In the genomic region with DNA sequence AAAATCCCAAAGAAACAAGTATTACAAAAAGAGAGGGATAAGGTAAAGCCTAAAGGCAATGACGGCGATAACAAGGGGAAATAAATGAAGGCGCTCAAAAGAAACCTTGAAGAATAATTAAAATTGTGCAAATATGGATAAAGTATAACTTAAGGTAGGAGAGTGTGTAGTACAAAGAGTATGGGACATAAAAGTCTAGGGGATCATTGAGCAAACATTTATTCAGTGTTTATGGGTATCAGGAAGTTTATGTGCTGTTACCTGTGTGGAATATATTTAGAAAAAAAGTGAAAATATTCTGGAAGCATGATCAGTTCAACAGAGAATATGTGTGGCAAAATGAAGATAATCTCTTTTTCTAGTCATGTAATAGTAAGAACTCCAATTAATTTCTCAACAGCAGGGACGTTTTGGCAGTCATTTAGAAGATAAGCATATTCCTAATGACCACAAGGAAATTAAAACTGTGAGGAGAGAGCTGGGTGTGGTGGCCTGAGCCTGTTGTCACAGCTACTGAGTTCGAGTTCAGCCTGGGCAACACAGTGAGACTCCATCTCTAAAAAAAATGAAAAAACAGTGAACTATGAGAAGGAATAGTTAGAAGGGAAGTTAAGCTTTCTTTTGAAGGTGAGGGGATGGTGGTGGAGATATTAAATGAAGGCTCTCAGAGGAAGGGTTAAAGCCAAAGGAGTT, we compare ENCODE assay signal across 1 cellular context.
TF ChIP-seq lines count a peak whose summit lies in the region.

No MANE protein-coding gene starts in this region.

TF ChIP-seq in GM12878, 131 proteins besides CTCF, POLR2A, EP300 and RAD21:
- TF ChIP-seq SMC3 (IDR thresholded peaks at IDR 0.05; ENCODE audit: borderline replicate concordance, low read length) (no peak), BCLAF1 (IDR thresholded peaks at IDR 0.05) (no peak), NFIC (IDR thresholded peaks at IDR 0.05; ENCODE audit: low read depth, low read length) (no peak), ZBTB40 (IDR thresholded peaks at IDR 0.05; ENCODE audit: borderline replicate concordance) (no peak), BHLHE40 (IDR thresholded peaks at IDR 0.05; ENCODE audit: borderline replicate concordance in 1 of 2, low read depth in 2 of 2, low read length in 1 of 2) (no peak), NFYA (IDR thresholded peaks at IDR 0.05; ENCODE audit: borderline replicate concordance, low read depth, low read length) (no peak), SUPT20H (IDR thresholded peaks at IDR 0.05; ENCODE audit: borderline replicate concordance, control insufficient read depth, low read depth, low read length) (no peak), REST (IDR thresholded peaks at IDR 0.05; ENCODE audit: low read depth, low read length) (no peak), ZNF592 (IDR thresholded peaks at IDR 0.05) (no peak)
- TF ChIP-seq, protein P1, sequence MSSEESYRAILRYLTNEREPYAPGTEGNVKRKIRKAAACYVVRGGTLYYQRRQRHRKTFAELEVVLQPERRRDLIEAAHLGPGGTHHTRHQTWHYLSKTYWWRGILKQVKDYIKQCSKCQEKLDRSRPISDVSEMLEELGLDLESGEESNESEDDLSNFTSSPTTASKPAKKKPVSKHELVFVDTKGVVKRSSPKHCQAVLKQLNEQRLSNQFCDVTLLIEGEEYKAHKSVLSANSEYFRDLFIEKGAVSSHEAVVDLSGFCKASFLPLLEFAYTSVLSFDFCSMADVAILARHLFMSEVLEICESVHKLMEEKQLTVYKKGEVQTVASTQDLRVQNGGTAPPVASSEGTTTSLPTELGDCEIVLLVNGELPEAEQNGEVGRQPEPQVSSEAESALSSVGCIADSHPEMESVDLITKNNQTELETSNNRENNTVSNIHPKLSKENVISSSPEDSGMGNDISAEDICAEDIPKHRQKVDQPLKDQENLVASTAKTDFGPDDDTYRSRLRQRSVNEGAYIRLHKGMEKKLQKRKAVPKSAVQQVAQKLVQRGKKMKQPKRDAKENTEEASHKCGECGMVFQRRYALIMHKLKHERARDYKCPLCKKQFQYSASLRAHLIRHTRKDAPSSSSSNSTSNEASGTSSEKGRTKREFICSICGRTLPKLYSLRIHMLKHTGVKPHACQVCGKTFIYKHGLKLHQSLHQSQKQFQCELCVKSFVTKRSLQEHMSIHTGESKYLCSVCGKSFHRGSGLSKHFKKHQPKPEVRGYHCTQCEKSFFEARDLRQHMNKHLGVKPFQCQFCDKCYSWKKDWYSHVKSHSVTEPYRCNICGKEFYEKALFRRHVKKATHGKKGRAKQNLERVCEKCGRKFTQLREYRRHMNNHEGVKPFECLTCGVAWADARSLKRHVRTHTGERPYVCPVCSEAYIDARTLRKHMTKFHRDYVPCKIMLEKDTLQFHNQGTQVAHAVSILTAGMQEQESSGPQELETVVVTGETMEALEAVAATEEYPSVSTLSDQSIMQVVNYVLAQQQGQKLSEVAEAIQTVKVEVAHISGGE (CRISPR knock-in tag; IDR thresholded peaks at IDR 0.05): no peak
- TF ChIP-seq, protein P2, sequence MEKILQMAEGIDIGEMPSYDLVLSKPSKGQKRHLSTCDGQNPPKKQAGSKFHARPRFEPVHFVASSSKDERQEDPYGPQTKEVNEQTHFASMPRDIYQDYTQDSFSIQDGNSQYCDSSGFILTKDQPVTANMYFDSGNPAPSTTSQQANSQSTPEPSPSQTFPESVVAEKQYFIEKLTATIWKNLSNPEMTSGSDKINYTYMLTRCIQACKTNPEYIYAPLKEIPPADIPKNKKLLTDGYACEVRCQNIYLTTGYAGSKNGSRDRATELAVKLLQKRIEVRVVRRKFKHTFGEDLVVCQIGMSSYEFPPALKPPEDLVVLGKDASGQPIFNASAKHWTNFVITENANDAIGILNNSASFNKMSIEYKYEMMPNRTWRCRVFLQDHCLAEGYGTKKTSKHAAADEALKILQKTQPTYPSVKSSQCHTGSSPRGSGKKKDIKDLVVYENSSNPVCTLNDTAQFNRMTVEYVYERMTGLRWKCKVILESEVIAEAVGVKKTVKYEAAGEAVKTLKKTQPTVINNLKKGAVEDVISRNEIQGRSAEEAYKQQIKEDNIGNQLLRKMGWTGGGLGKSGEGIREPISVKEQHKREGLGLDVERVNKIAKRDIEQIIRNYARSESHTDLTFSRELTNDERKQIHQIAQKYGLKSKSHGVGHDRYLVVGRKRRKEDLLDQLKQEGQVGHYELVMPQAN (conservative IDR thresholded peaks at IDR 0.05): no peak
- TF ChIP-seq, protein P3, sequence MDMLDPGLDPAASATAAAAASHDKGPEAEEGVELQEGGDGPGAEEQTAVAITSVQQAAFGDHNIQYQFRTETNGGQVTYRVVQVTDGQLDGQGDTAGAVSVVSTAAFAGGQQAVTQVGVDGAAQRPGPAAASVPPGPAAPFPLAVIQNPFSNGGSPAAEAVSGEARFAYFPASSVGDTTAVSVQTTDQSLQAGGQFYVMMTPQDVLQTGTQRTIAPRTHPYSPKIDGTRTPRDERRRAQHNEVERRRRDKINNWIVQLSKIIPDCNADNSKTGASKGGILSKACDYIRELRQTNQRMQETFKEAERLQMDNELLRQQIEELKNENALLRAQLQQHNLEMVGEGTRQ (IDR thresholded peaks at IDR 0.05; ENCODE audit: borderline replicate concordance, low read depth, low read length): no peak
- TF ChIP-seq, protein P4, sequence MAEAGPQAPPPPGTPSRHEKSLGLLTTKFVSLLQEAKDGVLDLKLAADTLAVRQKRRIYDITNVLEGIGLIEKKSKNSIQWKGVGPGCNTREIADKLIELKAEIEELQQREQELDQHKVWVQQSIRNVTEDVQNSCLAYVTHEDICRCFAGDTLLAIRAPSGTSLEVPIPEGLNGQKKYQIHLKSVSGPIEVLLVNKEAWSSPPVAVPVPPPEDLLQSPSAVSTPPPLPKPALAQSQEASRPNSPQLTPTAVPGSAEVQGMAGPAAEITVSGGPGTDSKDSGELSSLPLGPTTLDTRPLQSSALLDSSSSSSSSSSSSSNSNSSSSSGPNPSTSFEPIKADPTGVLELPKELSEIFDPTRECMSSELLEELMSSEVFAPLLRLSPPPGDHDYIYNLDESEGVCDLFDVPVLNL (IDR thresholded peaks at IDR 0.05; ENCODE audit: low read depth, low read length): no peak
